Comparison of ENCODE assay signal across 26 cellular contexts in the genomic region with DNA sequence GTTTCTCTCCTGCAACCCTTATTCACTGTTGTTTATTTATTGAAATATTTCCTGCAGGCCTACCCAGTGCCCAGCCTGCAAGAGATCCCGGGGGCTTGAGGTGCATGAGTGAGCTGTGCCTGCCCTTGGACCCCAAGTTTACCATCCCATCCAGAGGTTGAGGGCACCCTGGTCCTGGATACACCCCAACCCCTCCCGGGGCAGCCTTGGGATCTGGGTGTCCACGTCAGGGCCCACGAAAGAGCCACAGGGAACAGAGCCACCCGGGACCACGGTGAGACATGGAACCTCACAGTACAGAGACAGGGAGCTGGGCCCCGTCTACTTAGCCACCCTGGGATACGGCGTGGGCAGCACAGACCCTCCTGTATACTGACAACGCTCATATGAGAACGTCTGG. TPM values are rescaled to one million over a fixed set of nuclear protein-coding genes. Genes with fewer than 3 reads are reported as not detected.
"Had no signal": no experiment of that assay in that cellular context is flagged by ENCODE, and none has a peak within 500 bp of the region (broad histone marks: within the 10 kb centered on the region; RNA-seq: fewer than 3 reads in every experiment).

No MANE protein-coding gene starts in this region.

- H3K4me3 ChIP-seq: dorsolateral prefrontal cortex, gastroesophageal sphincter, heart right ventricle, pancreas, sigmoid colon, spleen, thoracic aorta, transverse colon, upper lobe of right lung, vagina had no signal

- DNase-seq: caudate nucleus; cerebellar nuclear complex; dorsolateral prefrontal cortex; effector CD4-positive, alpha-beta T cell; foreskin fibroblast; glutamatergic neuron; hypothalamus; immature natural killer cell; islet precursor cell; mesendoderm; midbrain; naive thymus-derived CD4-positive, alpha-beta T cell; sigmoid colon; spleen; stimulated activated CD4-positive, alpha-beta T cell treated with anti-CD3 and anti-CD28 coated beads, Interleukin-4, amount 100 ng/mL, for 4 hours; transverse colon; upper lobe of right lung had no signal

- H3K9me3 ChIP-seq: gastroesophageal sphincter, neutrophil, pancreas, sigmoid colon, thoracic aorta, transverse colon, upper lobe of right lung, vagina had no signal

- ATAC-seq: gastroesophageal sphincter; heart right ventricle; left lobe of liver; naive thymus-derived CD4-positive, alpha-beta T cell; pancreas; stimulated activated memory B cell treated with anti-CD40 and anti-IgM and Interleukin-4, amounts not matched to agents 10 μg/mL and 1 μg/mL and 100 μg/mL, for 72 hours; upper lobe of right lung had no signal

- H3K27ac ChIP-seq: dorsolateral prefrontal cortex, gastroesophageal sphincter, heart right ventricle, neutrophil, pancreas, sigmoid colon, spleen, transverse colon, upper lobe of right lung, vagina had no signal

- H3K36me3 ChIP-seq: heart right ventricle, neutrophil, pancreas, thoracic aorta, transverse colon, upper lobe of right lung, vagina had no signal

- H3K27me3 ChIP-seq: dorsolateral prefrontal cortex, gastroesophageal sphincter, heart right ventricle, neutrophil, pancreas, sigmoid colon, spleen, upper lobe of right lung, vagina had no signal

- H3K4me1 ChIP-seq: gastroesophageal sphincter, transverse colon, upper lobe of right lung, vagina had no signal

- FAIRE-seq: colon, pancreas had no signal

RNA-seq across cellular contexts. Expression of gene PDGFA, which starts 28.8 kb away (rescaled TPM):
- polyA plus RNA-seq: naive thymus-derived CD4-positive, alpha-beta T cell had no signal
